17 cellular contexts compared by ENCODE assay signal in the genomic region with DNA sequence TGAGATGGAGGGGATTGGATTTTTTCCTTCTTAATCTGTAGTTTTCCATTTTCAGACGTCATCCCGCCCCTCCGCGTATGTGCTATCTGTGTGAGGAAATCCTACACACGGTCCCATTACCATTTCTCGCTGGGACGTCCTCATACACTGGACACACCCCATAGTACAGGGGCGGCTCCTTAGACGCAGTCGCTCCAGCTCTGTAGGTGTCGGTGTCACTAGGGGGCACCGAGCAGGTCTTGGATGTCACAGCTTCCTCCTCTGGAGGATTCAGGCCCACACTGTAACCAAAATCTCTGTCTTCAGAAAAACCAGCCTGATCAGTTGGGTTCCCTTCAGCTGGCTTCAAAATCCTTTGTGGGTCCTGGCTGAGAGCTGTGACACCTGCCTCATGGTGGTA. TPM values are rescaled to one million over a fixed set of nuclear protein-coding genes. Genes with fewer than 3 reads are reported as not detected.
A peak's percentile ranks its signal among the peaks of the same experiment; 100 is the strongest.
DNase-seq lines count a peak whose midpoint lies in the region; ATAC-seq and TF ChIP-seq lines count a peak whose summit lies in the region.
"Had no signal": no experiment of that assay in that cellular context is flagged by ENCODE, and none has a peak within 500 bp of the region (broad histone marks: within the 10 kb centered on the region; RNA-seq: fewer than 3 reads in every experiment).

No MANE protein-coding gene starts in this region.

- peaks cover 26% of the 10 kb centered on the region for H3K36me3 ChIP-seq in Panc1 (ENCODE audit: control insufficient read depth, insufficient read depth, low read length)
- H3K36me3 ChIP-seq in lower lobe of right lung = peaks cover 74% of the 10 kb centered on the region
- H3K36me3 ChIP-seq: colonic mucosa had no signal

- H3K9me3 Mint-ChIP-seq in CD4-positive, alpha-beta T cell = no peaks in the 10 kb centered on the region
- H3K9me3 Mint-ChIP-seq: activated T-helper 2 cell treated with anti-CD3 and anti-CD28 coated beads, Interferon-gamma antibody, Interleukin-2, Interleukin-4, amounts not matched to agents 10 μg/mL and 5 μg/mL and 100 μg/mL, durations not matched to agents 14 hours and 24 hours and 36 hours; HFFc6; naive thymus-derived CD8-positive, alpha-beta T cell had no signal

- peak overlapping the region; percentile 33 for H3K27ac Mint-ChIP-seq in CD4-positive, alpha-beta T cell
- H3K27ac Mint-ChIP-seq: activated T-helper 2 cell treated with anti-CD3 and anti-CD28 coated beads, Interferon-gamma antibody, Interleukin-2, Interleukin-4, amounts not matched to agents 10 μg/mL and 5 μg/mL and 100 μg/mL, durations not matched to agents 14 hours and 24 hours and 36 hours; HFFc6 had no signal

- ATAC-seq in CD4-positive, alpha-beta T cell (ENCODE audit: poor library complexity) = no peak
- ATAC-seq in Panc1 (peak; percentile 70), lower lobe of right lung (no peak), GM18511 (IDR thresholded peaks at IDR 0.05; ENCODE audit: unreplicated experiment) (no peak)
- ATAC-seq: left cardiac atrium had no signal

- intact Hi-C loops in CD4-positive, alpha-beta T cell (cut with DNase I, micrococcal nuclease) = no loop called here
- intact Hi-C loops in Panc1 (cut with micrococcal nuclease; ENCODE audit: unreplicated experiment) (no loop called here), lower lobe of right lung (cut with DNase I) (no loop called here)

- TF ChIP-seq CTCF in CD4-positive, alpha-beta T cell (IDR thresholded peaks at IDR 0.05) = no peak
- peak; percentile 1 for TF ChIP-seq CTCF in GM10248 (IDR thresholded peaks at IDR 0.05; ENCODE audit: control extremely low read depth, extremely low read depth, low read depth, missing control alignments)
- no peak for TF ChIP-seq CTCF in Panc1 (IDR thresholded peaks at IDR 0.05)
- no peak for TF ChIP-seq CTCF in lower lobe of right lung (IDR thresholded peaks at IDR 0.05)

- H3K27me3 Mint-ChIP-seq in CD4-positive, alpha-beta T cell = no peaks in the 10 kb centered on the region
- H3K27me3 Mint-ChIP-seq: naive thymus-derived CD8-positive, alpha-beta T cell had no signal

- no peak overlapping the region for H3K4me3 Mint-ChIP-seq in CD4-positive, alpha-beta T cell
- H3K4me3 Mint-ChIP-seq: HFFc6; naive thymus-derived CD8-positive, alpha-beta T cell had no signal

- H3K36me3 Mint-ChIP-seq in CD4-positive, alpha-beta T cell (ENCODE audit: low read depth) = peaks cover 45% of the 10 kb centered on the region

- POLR2A ChIA-PET in CD4-positive, alpha-beta T cell (lab: Charles Lee) = no interaction called here
- POLR2A ChIA-PET in GM10248 (lab: Yijun Ruan, JAX) = no interaction called here
- POLR2A ChIA-PET in Panc1 (lab: Charles Lee) = no interaction called here

- H3K4me3 ChIP-seq in Panc1 (ENCODE audit: low read depth in 2 of 2, low read length in 2 of 2) (no peak overlapping the region), lower lobe of right lung (no peak overlapping the region)
- H3K4me3 ChIP-seq: colonic mucosa had no signal

- no TSS peak for BruUV-seq in Panc1 (replicated peaks; lab: Mats Ljungman, UMichigan)

- no peak for DNase-seq in CD4-positive, alpha-beta T cell
- DNase-seq in GM10248 (ENCODE audit: extremely low spot score) = no peak
- DNase-seq in Panc1 (ENCODE audit: low read depth, low spot score) = no peak
- DNase-seq in lower lobe of right lung = peak; percentile 25
- DNase-seq in DMS79 (lab: John Stamatoyannopoulos, UW) = no peak
- no peak for DNase-seq in NCI-H1436 (lab: John Stamatoyannopoulos, UW)
- DNase-seq: activated CD4-positive, alpha-beta T cell treated with anti-CD3 and anti-CD28 coated beads for 1 hour; AML-193; brain microvascular endothelial cell; colonic mucosa; HFFc6; left cardiac atrium; naive thymus-derived CD8-positive, alpha-beta T cell; NCI-H2171 treated with DMSO at 0.1 percent for 48 hours; NCI-H748 treated with DMSO at 0.1 percent for 48 hours had no signal

- CTCF ChIA-PET in CD4-positive, alpha-beta T cell (lab: Charles Lee) = no interaction called here
- CTCF ChIA-PET in GM10248 (lab: Yijun Ruan, JAX) (no interaction called here), Panc1 (lab: Charles Lee) (no interaction called here)

- no peaks in the 10 kb centered on the region for H3K27me3 ChIP-seq in CD4-positive, alpha-beta T cell (ENCODE audit: control insufficient read depth, insufficient read depth, low read length)
- no peaks in the 10 kb centered on the region for H3K27me3 ChIP-seq in Panc1 (ENCODE audit: control insufficient read depth, insufficient read depth, low read length)
- H3K27me3 ChIP-seq in lower lobe of right lung (ENCODE audit: low read depth) = no peaks in the 10 kb centered on the region
- H3K27me3 ChIP-seq: brain microvascular endothelial cell, colonic mucosa had no signal

- H3K4me1 ChIP-seq in Panc1 (ENCODE audit: control insufficient read depth, insufficient read depth, low read length) (no peaks in the 10 kb centered on the region; the same call in 1 of the 2 replicates), lower lobe of right lung (peaks cover 5% of the 10 kb centered on the region)
- H3K4me1 ChIP-seq: colonic mucosa had no signal

- no peaks in the 10 kb centered on the region for H3K9me3 ChIP-seq in CD4-positive, alpha-beta T cell (ENCODE audit: control insufficient read depth, low read length)
- no peaks in the 10 kb centered on the region for H3K9me3 ChIP-seq in Panc1 (ENCODE audit: control insufficient read depth, insufficient read depth, low read depth, low read length)
- H3K9me3 ChIP-seq in lower lobe of right lung = no peaks in the 10 kb centered on the region
- H3K9me3 ChIP-seq: colonic mucosa had no signal

- in situ Hi-C loops in Panc1 (cut with HindIII; ENCODE audit: low pct_unique_long_range_greater_than_20kb, low sequenced_read_pairs) = no loop called here

- H3K27ac ChIP-seq in CD4-positive, alpha-beta T cell (ENCODE audit: low read depth, low read length) = no peak overlapping the region
- H3K27ac ChIP-seq in Panc1 (ENCODE audit: low read length) (no peak overlapping the region), lower lobe of right lung (no peak overlapping the region)
- H3K27ac ChIP-seq: brain microvascular endothelial cell, colonic mucosa had no signal

- peaks cover 16% of the 10 kb centered on the region for H3K4me1 Mint-ChIP-seq in CD4-positive, alpha-beta T cell (ENCODE audit: low read depth)

RNA-seq across cellular contexts. Expression of a gene that starts 7.1 kb away (rescaled TPM):
- 10 to 100 TPM; 61.7 to 65.7 TPM for total RNA-seq in CD4-positive, alpha-beta T cell
- 88.7 TPM for total RNA-seq in Panc1 (2021; ENCODE audit: unreplicated experiment)
- polyA plus RNA-seq in Panc1 (2012; ENCODE audit: insufficient read length) = 98.3 TPM
- total RNA-seq in lower lobe of right lung = 49.6 TPM

RNA-seq across cellular contexts. Expression of a gene that starts 43.9 kb away (rescaled TPM):
- 10 to 100 TPM; 12.8 to 15.1 TPM for total RNA-seq in CD4-positive, alpha-beta T cell
- total RNA-seq in Panc1 (2021; ENCODE audit: unreplicated experiment) = 116 TPM
- 116 TPM for polyA plus RNA-seq in Panc1 (2012; ENCODE audit: insufficient read length)
- total RNA-seq in lower lobe of right lung = 21.7 TPM
